8 cellular contexts compared by ENCODE assay signal in the genomic region with DNA sequence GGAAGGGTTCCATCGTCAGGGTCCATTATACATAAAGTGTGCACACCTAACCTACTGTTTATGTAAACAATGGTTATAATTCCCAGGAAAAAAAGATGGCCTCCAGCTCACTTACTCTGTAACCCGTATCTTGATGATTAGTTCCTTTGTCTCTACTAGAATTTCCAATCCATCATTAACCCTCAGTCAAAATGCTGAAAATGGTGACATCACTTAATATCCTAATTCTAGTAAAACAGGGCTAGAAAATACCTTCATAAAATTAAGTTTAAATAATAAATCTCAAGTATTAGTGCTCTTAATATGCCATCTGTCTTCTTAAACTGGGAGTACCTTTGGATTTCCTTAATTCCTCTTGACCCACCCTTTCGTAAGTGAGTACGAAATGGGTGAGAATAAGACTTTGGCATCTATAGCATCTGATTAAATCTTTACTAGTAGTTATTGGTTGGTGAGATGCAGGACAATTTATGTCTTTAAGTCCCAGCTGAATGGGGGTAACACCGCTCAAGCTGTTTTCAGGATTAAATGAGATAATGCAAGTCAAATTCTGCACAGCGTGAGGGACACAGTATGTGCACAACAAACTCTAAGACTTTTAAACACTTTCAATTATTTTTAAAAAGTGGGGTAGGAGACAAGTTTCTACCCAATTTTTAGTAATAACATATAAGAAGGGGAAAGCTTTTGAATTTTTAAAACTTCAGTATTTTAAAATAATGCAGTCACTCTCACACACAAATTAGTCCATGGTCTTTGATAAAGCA. TPM values are rescaled to one million over a fixed set of nuclear protein-coding genes. Genes with fewer than 3 reads are reported as not detected.
DNase-seq lines count a peak whose midpoint lies in the region; ATAC-seq and TF ChIP-seq lines count a peak whose summit lies in the region.

No MANE protein-coding gene starts in this region.

- no peak for ATAC-seq in GM18505 (IDR thresholded peaks at IDR 0.05; ENCODE audit: unreplicated experiment)

- DNase-seq in GM12864 (ENCODE audit: low read depth) = no peak
- no peak for DNase-seq in SJSA1 (ENCODE audit: low read depth in 1 of 2, low spot score in 2 of 2)
- no peak for DNase-seq in esophagus squamous epithelium (lab: John Stamatoyannopoulos, UW)
- DNase-seq in prostate gland (ENCODE audit: low spot score) = no peak
- DNase-seq in midbrain (lab: John Stamatoyannopoulos, UW) = no peak
- DNase-seq in glomerular visceral epithelial cell (ENCODE audit: extremely low spot score) = no peak
- no peak for DNase-seq in AG20443 (ENCODE audit: low spot score)

- H3K27me3 ChIP-seq in SJSA1 (replicated peaks) (no peaks in the 10 kb centered on the region), esophagus squamous epithelium (no peaks in the 10 kb centered on the region), prostate gland (replicated peaks; ENCODE audit: insufficient read depth) (no peaks in the 10 kb centered on the region)

- TF ChIP-seq CTCF in GM12864 (IDR thresholded peaks at IDR 0.05; ENCODE audit: low read depth, low read length, missing control alignments) (no peak), esophagus squamous epithelium (IDR thresholded peaks at IDR 0.05) (no peak), prostate gland (IDR thresholded peaks at IDR 0.05) (no peak)

- H3K36me3 ChIP-seq in SJSA1 (no peaks in the 10 kb centered on the region), esophagus squamous epithelium (no peaks in the 10 kb centered on the region), prostate gland (no peaks in the 10 kb centered on the region)

- intact Hi-C loops in esophagus squamous epithelium (cut with DNase I) = no loop called here
- intact Hi-C loops in prostate gland (cut with DNase I) = loop anchor here (5.0 kb wide), 2 partner anchors 156 to 304 kb away; partner anchors contain the start of genes LCA5 and PHIP

- no peaks in the 10 kb centered on the region for H3K9me3 ChIP-seq in SJSA1 (replicated peaks)
- no peaks in the 10 kb centered on the region for H3K9me3 ChIP-seq in esophagus squamous epithelium
- H3K9me3 ChIP-seq in prostate gland = no peaks in the 10 kb centered on the region

- TF ChIP-seq POLR2A in esophagus squamous epithelium (IDR thresholded peaks at IDR 0.05) (no peak), prostate gland (IDR thresholded peaks at IDR 0.05) (no peak), GM18505 (IDR thresholded peaks at IDR 0.05; ENCODE audit: borderline replicate concordance, extremely low read depth, insufficient read depth, insufficient read length) (no peak)

- H3K4me3 ChIP-seq in GM12864 (ENCODE audit: low read depth, low read length) (peak overlapping the region; percentile 97), SJSA1 (peak overlapping the region; percentile 59), esophagus squamous epithelium (peak overlapping the region; percentile 66 to 88 (median 75)), prostate gland (peak overlapping the region; percentile 59 to 67)

- 90 to 91% methylated on average over 6 of the region's 6 CpGs for WGBS in esophagus squamous epithelium, 2 donors
- 83% methylated on average over 6 of the region's 6 CpGs for WGBS in prostate gland

- H3K4me1 ChIP-seq in SJSA1 (replicated peaks) = peaks cover 6% of the 10 kb centered on the region; the same call in 1 of the 2 replicates
- peaks cover 0 to 41% (median 6%) of the 10 kb centered on the region in 3 donors for H3K4me1 ChIP-seq in esophagus squamous epithelium
- no peaks in the 10 kb centered on the region for H3K4me1 ChIP-seq in prostate gland (replicated peaks)

- H3K27ac ChIP-seq in SJSA1 (no peak overlapping the region), esophagus squamous epithelium (peak overlapping the region; percentile 90 to 95 (median 93)), prostate gland (peak overlapping the region; percentile 88 to 91)

RNA-seq across cellular contexts. Expression of gene HMGN3, which starts 1.6 kb away (rescaled TPM):
- 191 and 375 TPM in 2 replicates for total RNA-seq in SJSA1 (2014; rRNA removed; shearing (Covaris generic))
- total RNA-seq in esophagus squamous epithelium = 10 to 100 TPM; 49.3 to 68.5 (median 55.2) TPM
- 100 to 1,000 TPM in 1 of 2 donors, 10 to 100 TPM in 1; 65.2 to 117 TPM for total RNA-seq in prostate gland
